5 cellular contexts compared by ENCODE assay signal in genomic region chr11:90095230-90095924, GRCh38. TPM values are rescaled to one million over a fixed set of nuclear protein-coding genes. Genes with fewer than 3 reads are reported as not detected.
"Had no signal": no experiment of that assay in that cellular context is flagged by ENCODE, and none has a peak within 500 bp of the region (broad histone marks: within the 10 kb centered on the region; RNA-seq: fewer than 3 reads in every experiment).

No MANE protein-coding gene starts in this region.

RNA-seq across cellular contexts. Expression of gene UBTFL1, which starts 9.6 kb away (rescaled TPM):
- total RNA-seq: GM23248, H1, H4, H7, HFFc6 had no signal
- polyA plus RNA-seq: GM23248, H1 had no signal
